Comparison of ENCODE assay signal across 21 cellular contexts in genomic region chr5:19891658-19892057, GRCh38.
DNase-seq lines count a peak whose midpoint lies in the region; ATAC-seq, FAIRE-seq and TF ChIP-seq lines count a peak whose summit lies in the region.
"Had no signal": no experiment of that assay in that cellular context is flagged by ENCODE, and none has a peak within 500 bp of the region (broad histone marks: within the 10 kb centered on the region; RNA-seq: fewer than 3 reads in every experiment).

No MANE protein-coding gene starts in this region.

- H3K79me2 ChIP-seq in fibroblast of lung (ENCODE audit: control insufficient read depth, insufficient read depth, low read length) (no peaks in the 10 kb centered on the region), smooth muscle cell (ENCODE audit: low read depth) (no peaks in the 10 kb centered on the region)

- H3K9ac ChIP-seq in fibroblast of lung (ENCODE audit: insufficient read depth, low read length) (no peak overlapping the region), smooth muscle cell (ENCODE audit: low read depth) (no peak overlapping the region)

- POLR2A ChIA-PET in RWPE1 (lab: Yijun Ruan, JAX; ENCODE audit: low non-redundant PET): no interaction called here

- CTCF ChIA-PET in RWPE1 (lab: Yijun Ruan, JAX): interaction anchor here (0.7 kb wide), 1 partner anchor 505 kb away, joined by 3 read pairs; no protein-coding TSS in a partner anchor

- no peaks in the 10 kb centered on the region for H3K36me3 ChIP-seq in fibroblast of lung (ENCODE audit: control insufficient read depth, insufficient read depth, low read length)
- no peaks in the 10 kb centered on the region for H3K36me3 ChIP-seq in smooth muscle cell (ENCODE audit: low read depth)

- no peak overlapping the region for H3K27ac ChIP-seq in RWPE1
- H3K27ac ChIP-seq in fibroblast of lung (ENCODE audit: insufficient read depth, low read length): no peak overlapping the region
- H3K27ac ChIP-seq in smooth muscle cell (ENCODE audit: low read depth): no peak overlapping the region

- 71% methylated on average over 1 of the region's 1 CpG for WGBS in smooth muscle cell (ENCODE audit: low lambda C conversion rate)

- no peak overlapping the region for H2AFZ ChIP-seq in fibroblast of lung (ENCODE audit: low read length)
- peak overlapping the region; percentile 34 for H2AFZ ChIP-seq in smooth muscle cell (ENCODE audit: low read depth)

- no peak overlapping the region for H3K4me3 ChIP-seq in fibroblast of lung (replicated peaks in 1 of 4; ENCODE audit: control extremely low read depth in 1 of 4, insufficient read depth in 1 of 4, low read depth in 3 of 4, low read length in 4 of 4)
- H3K4me3 ChIP-seq in smooth muscle cell: no peak overlapping the region

- peak; percentile 7 for DNase-seq in H54 (ENCODE audit: insufficient read length, low spot score)
- DNase-seq in RWPE1 (ENCODE audit: low spot score): peak; percentile 78
- peak; percentile 52 to 64 for DNase-seq in fibroblast of lung (ENCODE audit: low read depth in 2 of 2)
- no peak for DNase-seq in smooth muscle cell (lab: John Stamatoyannopoulos, UW; ENCODE audit: unreplicated experiment)
- no peak for DNase-seq in NCI-H526 (lab: John Stamatoyannopoulos, UW)
- DNase-seq in GM19240 (ENCODE audit: insufficient read length, low spot score): no peak
- DNase-seq: activated CD8-positive, alpha-beta memory T cell treated with anti-CD3 and anti-CD28 coated beads, Interleukin-2, amount 10 ng/mL, durations not matched to agents 7 days and 5 days; activated naive CD4-positive, alpha-beta T cell treated with Interleukin-2 at 50 U/mL for 16 hours; central memory CD4-positive, alpha-beta T cell; GF-D8; hippocampal formation; naive thymus-derived CD4-positive, alpha-beta T cell; NCI-H1105; NCI-H2227 treated with DMSO at 0.1 percent for 48 hours; OCI-M1; stimulated activated CD4-positive, alpha-beta T cell treated with anti-CD3 and anti-CD28 coated beads, Interleukin-2, amount 100 ng/mL, for 48 hours; trophoblast cell had no signal

- H3K27me3 ChIP-seq in fibroblast of lung (ENCODE audit: control insufficient read depth, insufficient read depth, low read length): no peaks in the 10 kb centered on the region
- H3K27me3 ChIP-seq in smooth muscle cell (ENCODE audit: low read depth): no peaks in the 10 kb centered on the region

- FAIRE-seq in H54 (lab: Jason Lieb, UNC): peak; percentile 95
- FAIRE-seq: GM19239 had no signal

- H3K4me2 ChIP-seq in fibroblast of lung (ENCODE audit: extremely low read depth, insufficient read depth, low read length): peak overlapping the region; percentile 23
- no peak overlapping the region for H3K4me2 ChIP-seq in smooth muscle cell

- ATAC-seq in GM21360 (IDR thresholded peaks at IDR 0.05; ENCODE audit: unreplicated experiment): no peak
- ATAC-seq: activated CD8-positive, alpha-beta memory T cell treated with anti-CD3 and anti-CD28 coated beads, Interleukin-2, amount 10 ng/mL, durations not matched to agents 7 days and 5 days; left lobe of liver; naive thymus-derived CD4-positive, alpha-beta T cell; WTC11 had no signal

- no peak for TF ChIP-seq POLR2A in H54 (IDR thresholded peaks at IDR 0.05; ENCODE audit: low read depth, low read length)

- H4K20me1 ChIP-seq in fibroblast of lung (ENCODE audit: control insufficient read depth, extremely low read depth, insufficient read depth, low read length): no peaks in the 10 kb centered on the region
- no peaks in the 10 kb centered on the region for H4K20me1 ChIP-seq in smooth muscle cell (ENCODE audit: low read depth)

- H3K9me3 ChIP-seq in fibroblast of lung (ENCODE audit: control insufficient read depth, insufficient read depth, low read depth, low read length) (no peaks in the 10 kb centered on the region), smooth muscle cell (replicated peaks; ENCODE audit: low read depth) (no peaks in the 10 kb centered on the region)

- H3F3A ChIP-seq in smooth muscle cell (ENCODE audit: low read depth): no peaks in the 10 kb centered on the region

- TF ChIP-seq CTCF in RWPE1 (conservative IDR thresholded peaks at IDR 0.05; ENCODE audit: low read depth) (no peak), fibroblast of lung (conservative IDR thresholded peaks at IDR 0.05 in 1 of 2, IDR thresholded peaks at IDR 0.05 in 1 of 2; ENCODE audit: low read depth in 1 of 2, low read length in 2 of 2) (no peak), smooth muscle cell (IDR thresholded peaks at IDR 0.05; ENCODE audit: borderline replicate concordance, insufficient read depth, poor library complexity, severe bottlenecking) (no peak)

- no peaks in the 10 kb centered on the region for H3K4me1 ChIP-seq in fibroblast of lung (ENCODE audit: control insufficient read depth, extremely low read depth, insufficient read depth, low read length)
- no peaks in the 10 kb centered on the region for H3K4me1 ChIP-seq in smooth muscle cell (ENCODE audit: low read depth)

Comparison
In these comparisons a context has a peak if more than half of its experiments do, and no peak if none do; other contexts are left out.
1. DNase-seq: peak in H54 (single experiment), RWPE1 (single experiment) and fibroblast of lung (2 of 2); none in smooth muscle cell (single experiment), NCI-H526 (0 of 2) and GM19240 (single experiment).